In the genomic region with DNA sequence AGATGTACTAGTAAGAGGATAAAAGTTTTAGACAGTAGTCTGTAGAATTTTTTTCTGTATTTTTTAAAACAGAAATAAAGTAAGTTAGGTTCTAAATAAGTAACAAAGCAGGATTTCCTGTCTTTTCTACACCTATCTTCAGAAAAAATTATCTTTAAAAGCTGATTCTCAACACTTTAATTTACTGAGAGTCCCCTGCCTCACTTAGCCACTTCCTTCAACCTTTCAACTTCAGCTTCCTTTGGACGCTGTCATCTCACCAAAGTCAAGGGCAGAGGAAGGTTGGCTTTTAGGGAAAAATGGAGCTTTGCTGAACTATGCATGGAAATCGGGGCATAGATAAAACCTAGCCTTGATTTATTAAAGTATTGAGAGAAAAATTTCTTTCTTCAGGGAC, we compare ENCODE assay signal across 10 cellular contexts. TPM values are rescaled to one million over a fixed set of nuclear protein-coding genes. Genes with fewer than 3 reads are reported as not detected.
DNase-seq lines count a peak whose midpoint lies in the region; ATAC-seq lines count a peak whose summit lies in the region.
"Had no signal": no experiment of that assay in that cellular context is flagged by ENCODE, and none has a peak within 500 bp of the region (broad histone marks: within the 10 kb centered on the region; RNA-seq: fewer than 3 reads in every experiment).

No MANE protein-coding gene starts in this region.

- H3K4me3 Mint-ChIP-seq in activated CD4-positive, alpha-beta T cell treated with anti-CD3 and anti-CD28 coated beads for 36 hours: no peak overlapping the region
- H3K4me3 Mint-ChIP-seq in T-helper 17 cell: peak overlapping the region; percentile 73

- H3K4me3 ChIP-seq in esophagus (ENCODE audit: low read depth in 1 of 2, low read length in 2 of 2) (no peak overlapping the region), skin epidermis (no peak overlapping the region)

- H3K27ac Mint-ChIP-seq in activated CD4-positive, alpha-beta T cell treated with anti-CD3 and anti-CD28 coated beads for 36 hours: peak overlapping the region; percentile 96
- peak overlapping the region; percentile 93 for H3K27ac Mint-ChIP-seq in T-helper 17 cell

- no peaks in the 10 kb centered on the region for H3K36me3 ChIP-seq in esophagus (ENCODE audit: control insufficient read depth in 2 of 2, insufficient read depth in 2 of 2, low read length in 1 of 2)

- H3K27me3 ChIP-seq in esophagus (ENCODE audit: control insufficient read depth in 1 of 2, insufficient read depth in 2 of 2, low read length in 2 of 2): no peaks in the 10 kb centered on the region

- no peak for DNase-seq in activated CD4-positive, alpha-beta T cell treated with anti-CD3 and anti-CD28 coated beads for 36 hours
- no peak for DNase-seq in activated CD4-positive, alpha-beta T cell treated with anti-CD3 and anti-CD28 coated beads for 4 hours
- DNase-seq in T-helper 17 cell (no peak), dedifferentiated amniotic fluid mesenchymal stem cell (ENCODE audit: extremely low spot score) (no peak), NCI-H1436 (lab: John Stamatoyannopoulos, UW) (no peak), LoVo (ENCODE audit: low spot score) (no peak)
- DNase-seq: activated CD4-positive, alpha-beta T cell treated with anti-CD3 and anti-CD28 coated beads, Interleukin-2, amount 50 U/mL, for 48 hours; NCI-H1694 had no signal

- intact Hi-C loops in activated CD4-positive, alpha-beta T cell treated with anti-CD3 and anti-CD28 coated beads for 36 hours (cut with DNase I, micrococcal nuclease): loop anchor here in 1 of 2 experiments (5.0 kb wide), 1 partner anchor 40 kb away; no protein-coding TSS in a partner anchor

- peaks cover 47% of the 10 kb centered on the region for H3K4me1 Mint-ChIP-seq in activated CD4-positive, alpha-beta T cell treated with anti-CD3 and anti-CD28 coated beads for 36 hours
- peaks cover 27% of the 10 kb centered on the region for H3K4me1 Mint-ChIP-seq in T-helper 17 cell

- CTCF ChIA-PET in activated CD4-positive, alpha-beta T cell treated with anti-CD3 and anti-CD28 coated beads for 36 hours (lab: Charles Lee): interaction anchor here (1.3 to 2.2 kb wide), 5 partner anchors 11 to 103 kb away, joined by 3 to 9 read pairs (median 5); partner anchors contain the start of gene COX14

- H3K27me3 Mint-ChIP-seq in activated CD4-positive, alpha-beta T cell treated with anti-CD3 and anti-CD28 coated beads for 36 hours: no peaks in the 10 kb centered on the region
- H3K27me3 Mint-ChIP-seq in T-helper 17 cell: no peaks in the 10 kb centered on the region

- H3K9me3 Mint-ChIP-seq in activated CD4-positive, alpha-beta T cell treated with anti-CD3 and anti-CD28 coated beads for 36 hours (ENCODE audit: low read depth): no peaks in the 10 kb centered on the region

- ATAC-seq in activated CD4-positive, alpha-beta T cell treated with anti-CD3 and anti-CD28 coated beads for 36 hours: no peak
- peak; percentile 40 for ATAC-seq in T-helper 17 cell

- no peaks in the 10 kb centered on the region for H3K9me3 ChIP-seq in T-helper 17 cell (ENCODE audit: control insufficient read depth, low read length, poor library complexity, severe bottlenecking)
- H3K9me3 ChIP-seq in esophagus (ENCODE audit: control insufficient read depth in 2 of 2, insufficient read depth in 1 of 2, low read depth in 1 of 2, low read length in 1 of 2): no peaks in the 10 kb centered on the region

- H3K27ac ChIP-seq in esophagus (ENCODE audit: low read depth in 2 of 2, low read length in 1 of 2): peak overlapping the region; percentile 42 to 50
- peak overlapping the region in 19 of 21 experiments; percentile 22 to 80 (median 64) for H3K27ac ChIP-seq in skin epidermis

- H3K36me3 Mint-ChIP-seq in activated CD4-positive, alpha-beta T cell treated with anti-CD3 and anti-CD28 coated beads for 36 hours (ENCODE audit: low read depth): peaks cover 19% of the 10 kb centered on the region
- peaks cover 2% of the 10 kb centered on the region for H3K36me3 Mint-ChIP-seq in T-helper 17 cell (ENCODE audit: low read depth)

- POLR2A ChIA-PET in activated CD4-positive, alpha-beta T cell treated with anti-CD3 and anti-CD28 coated beads for 36 hours (lab: Charles Lee): interaction anchor here (0.6 to 1.0 kb wide), 2 partner anchors 8 to 71 kb away, joined by 3 to 4 read pairs; no protein-coding TSS in a partner anchor

- H3K4me1 ChIP-seq in esophagus (ENCODE audit: control insufficient read depth in 2 of 2, insufficient read depth in 2 of 2, low read length in 1 of 2): no peaks in the 10 kb centered on the region

- WGBS in esophagus, 2 donors: 70 to 74% methylated on average over 2 of the region's 2 CpGs

RNA-seq across cellular contexts. Expression of gene CERS5, which starts 44.9 kb away (rescaled TPM):
- total RNA-seq in activated CD4-positive, alpha-beta T cell treated with anti-CD3 and anti-CD28 coated beads for 36 hours: 10 to 100 TPM; 49.4 to 64.4 TPM
- total RNA-seq in T-helper 17 cell: 10 to 100 TPM; 51.6 to 57.8 TPM
- polyA plus RNA-seq in esophagus: 10 to 100 TPM; 21.0 to 41.3 TPM
